Comparison of ENCODE assay signal across 11 cellular contexts in the genomic region with DNA sequence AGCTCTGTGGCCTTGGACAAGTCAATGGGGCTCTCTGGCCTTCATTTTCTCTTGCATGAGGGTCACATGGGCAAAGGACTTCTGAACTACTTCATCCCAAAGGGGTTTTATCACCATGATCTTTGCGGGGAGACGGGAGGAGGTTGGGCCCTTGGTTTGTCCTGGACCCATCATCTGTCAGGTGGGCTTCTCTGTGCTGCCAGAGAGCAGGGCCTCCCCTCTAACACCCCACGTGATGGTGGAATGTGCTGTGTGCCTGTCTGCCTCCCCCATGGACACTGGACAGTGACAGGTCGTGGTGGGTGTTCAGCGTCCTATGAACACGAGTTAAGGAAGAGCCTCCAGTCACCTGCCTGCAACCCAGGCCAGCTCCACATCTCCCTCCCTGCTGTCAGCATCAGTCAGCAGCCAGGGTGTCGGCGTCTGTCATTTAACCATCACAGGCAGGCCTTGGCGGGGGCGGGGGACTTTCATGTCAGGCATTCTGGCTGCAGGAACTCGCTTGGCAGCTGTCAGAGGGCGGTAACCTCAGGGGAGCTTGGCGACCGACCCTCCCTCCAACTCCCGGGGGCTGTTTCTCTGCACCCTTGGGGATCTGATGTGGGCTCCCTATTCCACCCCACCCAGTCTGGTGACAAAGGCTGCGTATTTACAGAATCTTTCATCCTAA. TPM values are rescaled to one million over a fixed set of nuclear protein-coding genes. Genes with fewer than 3 reads are reported as not detected.
DNase-seq lines count a peak whose midpoint lies in the region; ATAC-seq lines count a peak whose summit lies in the region.
"Had no signal": no experiment of that assay in that cellular context is flagged by ENCODE, and none has a peak within 500 bp of the region (broad histone marks: within the 10 kb centered on the region; RNA-seq: fewer than 3 reads in every experiment).

No MANE protein-coding gene starts in this region.

- no peaks in the 10 kb centered on the region for H3K27me3 ChIP-seq in naive thymus-derived CD4-positive, alpha-beta T cell (ENCODE audit: control insufficient read depth in 2 of 2, insufficient read depth in 2 of 2, low read length in 2 of 2)

- peak overlapping the region; percentile 77 for H3K27ac ChIP-seq in naive thymus-derived CD4-positive, alpha-beta T cell (ENCODE audit: low read depth, low read length)
- H3K27ac ChIP-seq: thoracic aorta had no signal

- H3K9me3 Mint-ChIP-seq in naive thymus-derived CD4-positive, alpha-beta T cell: no peaks in the 10 kb centered on the region

- ATAC-seq in naive thymus-derived CD4-positive, alpha-beta T cell: peak; percentile 31
- ATAC-seq in HG03039 (IDR thresholded peaks at IDR 0.05; ENCODE audit: unreplicated experiment) (no peak), GM21717 (IDR thresholded peaks at IDR 0.05; ENCODE audit: unreplicated experiment) (no peak), GM18520 (IDR thresholded peaks at IDR 0.05; ENCODE audit: unreplicated experiment) (no peak)
- ATAC-seq: left ventricle myocardium superior had no signal

- H3K36me3 ChIP-seq in naive thymus-derived CD4-positive, alpha-beta T cell (ENCODE audit: control insufficient read depth in 2 of 3, insufficient read depth in 3 of 3, low read length in 3 of 3): peaks cover 0 to 3% (median 0%) of the 10 kb centered on the region in 3 experiments
- H3K36me3 ChIP-seq: thoracic aorta had no signal

- no peaks in the 10 kb centered on the region for H3K9me3 ChIP-seq in naive thymus-derived CD4-positive, alpha-beta T cell (ENCODE audit: control insufficient read depth in 2 of 3, low read length in 3 of 3)
- H3K9me3 ChIP-seq: thoracic aorta had no signal

- CTCF ChIA-PET in naive thymus-derived CD4-positive, alpha-beta T cell (lab: Charles Lee): interaction anchor here (0.7 to 4.4 kb wide), 10 partner anchors 9 to 85 kb away, joined by 3 to 21 read pairs (median 4); a partner anchor contains a TSS

- peak overlapping the region; percentile 83 to 99 (median 93) for H3K27ac Mint-ChIP-seq in naive thymus-derived CD4-positive, alpha-beta T cell

- H3K4me1 ChIP-seq in naive thymus-derived CD4-positive, alpha-beta T cell (ENCODE audit: control insufficient read depth in 2 of 2, insufficient read depth in 2 of 2, low read length in 2 of 2): peaks cover 25 to 30% of the 10 kb centered on the region in 2 donors

- POLR2A ChIA-PET in naive thymus-derived CD4-positive, alpha-beta T cell (lab: Charles Lee): interaction anchor here (0.5 to 33.7 kb wide), 12 partner anchors 11 to 1695 kb away, joined by 3 to 1007 read pairs (median 3); a partner anchor contains a TSS

- H3K36me3 Mint-ChIP-seq in naive thymus-derived CD4-positive, alpha-beta T cell: peaks cover 0 to 25% (median 12%) of the 10 kb centered on the region in 5 donors

- H3K4me3 ChIP-seq in naive thymus-derived CD4-positive, alpha-beta T cell (ENCODE audit: low read length): peak overlapping the region; percentile 61
- H3K4me3 ChIP-seq: thoracic aorta had no signal

- no peaks in the 10 kb centered on the region for H3K27me3 Mint-ChIP-seq in naive thymus-derived CD4-positive, alpha-beta T cell

- DNase-seq in NCI-H1105 (lab: John Stamatoyannopoulos, UW): peak; percentile 12
- DNase-seq in NCI-H1105 treated with DMSO at 0.1 percent for 48 hours (lab: John Stamatoyannopoulos, UW): no peak
- peak; percentile 64 for DNase-seq in activated T-cell treated with anti-CD3 and anti-CD28 coated beads for 4 hours
- peak; percentile 44 to 88 (median 80) for DNase-seq in naive thymus-derived CD4-positive, alpha-beta T cell
- peak; percentile 76 for DNase-seq in stimulated activated naive CD4-positive, alpha-beta T cell treated with Interleukin-2 at 50 U/mL for 16 hours (lab: John Stamatoyannopoulos, UW)
- DNase-seq: 8988T, left ventricle myocardium superior had no signal

- H3K4me1 Mint-ChIP-seq in naive thymus-derived CD4-positive, alpha-beta T cell: peaks cover 29 to 43% (median 39%) of the 10 kb centered on the region in 7 donors

- intact Hi-C loops in naive thymus-derived CD4-positive, alpha-beta T cell (cut with micrococcal nuclease): loop anchor here (1.0 to 10.0 kb wide), 8 partner anchors 8 to 559 kb away; a partner anchor contains a TSS

- H3K4me3 Mint-ChIP-seq in naive thymus-derived CD4-positive, alpha-beta T cell: peak overlapping the region; percentile 73 to 99 (median 82)

RNA-seq across cellular contexts. Expression of a gene that starts 2.6 kb away (rescaled TPM):
- 100 to 1,000 TPM; 509 to 977 (median 558) TPM for total RNA-seq in naive thymus-derived CD4-positive, alpha-beta T cell
- 100 to 1,000 TPM; 397 to 696 TPM for polyA plus RNA-seq in naive thymus-derived CD4-positive, alpha-beta T cell

RNA-seq across cellular contexts. Expression of a gene that starts 35.5 kb away (rescaled TPM):
- 10 to 100 TPM in 2 of 5 experiments, 1 to 10 TPM in 3; 5.0 to 11.1 (median 8.9) TPM for total RNA-seq in naive thymus-derived CD4-positive, alpha-beta T cell
- 10 to 100 TPM in 1 of 2 donors, 1 to 10 TPM in 1; 9.8 to 15.0 TPM for polyA plus RNA-seq in naive thymus-derived CD4-positive, alpha-beta T cell

RNA-seq across cellular contexts. Expression of a gene that starts 52.7 kb away (rescaled TPM):
- total RNA-seq in naive thymus-derived CD4-positive, alpha-beta T cell: 100 to 1,000 TPM in 2 of 5 experiments, 10 to 100 TPM in 3; 79.1 to 209 (median 91.9) TPM
- polyA plus RNA-seq in naive thymus-derived CD4-positive, alpha-beta T cell: 10 to 100 TPM; 16.9 to 32.8 TPM

RNA-seq across cellular contexts. Expression of a gene that starts 57.7 kb away (rescaled TPM):
- 100 to 1,000 TPM in 2 of 5 experiments, 10 to 100 TPM in 3; 60.6 to 175 (median 74.9) TPM for total RNA-seq in naive thymus-derived CD4-positive, alpha-beta T cell
- polyA plus RNA-seq in naive thymus-derived CD4-positive, alpha-beta T cell: 1 to 10 TPM; 7.4 to 8.1 TPM
